In the genomic region with DNA sequence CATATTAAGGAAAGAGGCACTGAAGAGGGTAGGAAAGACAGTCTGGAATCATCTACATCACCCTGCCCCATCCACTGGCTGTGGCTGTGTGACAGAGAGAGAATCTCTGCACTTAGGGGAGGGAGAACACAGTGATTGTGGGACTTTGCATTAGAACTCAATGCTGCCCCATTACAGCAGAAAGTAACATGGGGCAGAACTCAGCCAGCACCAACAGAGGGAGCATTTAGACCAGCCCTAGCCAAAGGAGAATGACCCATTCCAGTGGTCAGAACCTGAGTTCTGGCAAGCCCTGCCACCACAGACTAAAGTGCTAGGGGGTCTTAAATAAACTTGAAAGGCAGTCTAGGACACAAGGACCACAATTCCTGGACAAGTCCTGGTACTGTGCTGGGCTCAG, we compare ENCODE assay signal across 28 cellular contexts.
"Had no signal": no experiment of that assay in that cellular context is flagged by ENCODE, and none has a peak within 500 bp of the region (broad histone marks: within the 10 kb centered on the region; RNA-seq: fewer than 3 reads in every experiment).

No MANE protein-coding gene starts in this region.

- FAIRE-seq: endothelial cell of umbilical vein had no signal

- H3K9me3 Mint-ChIP-seq: memory B cell, nephron, neural progenitor cell had no signal

- H3K27ac Mint-ChIP-seq: dendritic cell treated with granulocyte-macrophage colony-stimulating factor and Interleukin-4, amounts not matched to agents 40 ng/mL and 50 ng/mL, for 4 days; memory B cell; naive thymus-derived CD4-positive, alpha-beta T cell; nephron; neural progenitor cell; progenitor cell of endocrine pancreas had no signal

- H3K36me3 ChIP-seq: colonic mucosa, esophagus muscularis mucosa, neural progenitor cell, stomach, thyroid gland, vagina had no signal

- H3K9me3 ChIP-seq: colonic mucosa, esophagus muscularis mucosa, stomach, thyroid gland, vagina had no signal

- H3K4me2 ChIP-seq: neural progenitor cell, smooth muscle cell had no signal

- H3K27me3 ChIP-seq: colonic mucosa, esophagus muscularis mucosa, neural progenitor cell, thyroid gland, vagina had no signal

- H3K79me2 ChIP-seq: parathyroid adenoma had no signal

- H3K27me3 Mint-ChIP-seq: dendritic cell treated with granulocyte-macrophage colony-stimulating factor and Interleukin-4, amounts not matched to agents 40 ng/mL and 50 ng/mL, for 4 days; progenitor cell of endocrine pancreas had no signal

- H3K27ac ChIP-seq: colonic mucosa, esophagus muscularis mucosa, neural progenitor cell, parathyroid adenoma, stomach, thyroid gland, vagina had no signal

- H3K4me1 ChIP-seq: colonic mucosa, esophagus muscularis mucosa, neural progenitor cell, parathyroid adenoma, stomach, thyroid gland, vagina had no signal

- H3K4me3 ChIP-seq: colonic mucosa, esophagus muscularis mucosa, lung, neural progenitor cell, smooth muscle cell, stomach, thyroid gland, vagina had no signal

- H3K4me3 Mint-ChIP-seq: dendritic cell treated with granulocyte-macrophage colony-stimulating factor and Interleukin-4, amounts not matched to agents 40 ng/mL and 50 ng/mL, for 4 days; memory B cell; naive thymus-derived CD4-positive, alpha-beta T cell; nephron; neural progenitor cell had no signal

- H3K36me3 Mint-ChIP-seq: memory B cell; naive thymus-derived CD4-positive, alpha-beta T cell; neural progenitor cell had no signal

- ATAC-seq: left lobe of liver; naive thymus-derived CD4-positive, alpha-beta T cell; sciatic nerve had no signal

- DNase-seq: colonic mucosa; effector CD8-positive, alpha-beta T cell; foreskin melanocyte; hypothalamus; kidney; midbrain; naive thymus-derived CD4-positive, alpha-beta T cell; stimulated activated CD4-positive, alpha-beta T cell treated with anti-CD3 and anti-CD28 coated beads, Interleukin-12 subunit alpha, Interleukin-12 subunit beta, amount 100 ng/mL, for 4 hours; stimulated activated CD4-positive, alpha-beta T cell treated with anti-CD3 and anti-CD28 coated beads, Interleukin-1b, Interleukin-23, amount 100 ng/mL, for 48 hours; stimulated activated CD4-positive, alpha-beta T cell treated with anti-CD3 and anti-CD28 coated beads, Interleukin-4, amount 100 ng/mL, for 1 hour; stimulated activated CD8-positive, alpha-beta memory T cell treated with anti-CD3 and anti-CD28 coated beads, Interleukin-4, amount 100 ng/mL, for 48 hours; stimulated activated naive CD4-positive, alpha-beta T cell treated with Interleukin-2 at 50 U/mL for 16 hours; stomach; thyroid gland; trophoblast cell had no signal

- H2AFZ ChIP-seq: neural progenitor cell, parathyroid adenoma had no signal

- H3K9ac ChIP-seq: neural progenitor cell, parathyroid adenoma had no signal

- H3K4me1 Mint-ChIP-seq: memory B cell; naive thymus-derived CD4-positive, alpha-beta T cell; nephron; neural progenitor cell had no signal
